ENCODE assay signal across 1 cellular context in genomic region chr7:40811666-40812065, GRCh38.
TF ChIP-seq lines count a peak whose summit lies in the region.

No MANE protein-coding gene starts in this region.

TF ChIP-seq in IMR-90, 13 proteins besides CTCF, POLR2A, EP300 and RAD21 (continued from another document):
- no peak for TF ChIP-seq USF2 (IDR thresholded peaks at IDR 0.05; ENCODE audit: low read depth, low read length)
- TF ChIP-seq CEBPB (IDR thresholded peaks at IDR 0.05; ENCODE audit: low read depth, low read length) = no peak
- TF ChIP-seq MAFK (IDR thresholded peaks at IDR 0.05; ENCODE audit: low read depth, low read length) = no peak
- TF ChIP-seq CHD1 (IDR thresholded peaks at IDR 0.05; ENCODE audit: low read depth, low read length) = no peak
- TF ChIP-seq SMC3 (IDR thresholded peaks at IDR 0.05; ENCODE audit: low read depth, low read length) = no peak
- TF ChIP-seq, protein P1, sequence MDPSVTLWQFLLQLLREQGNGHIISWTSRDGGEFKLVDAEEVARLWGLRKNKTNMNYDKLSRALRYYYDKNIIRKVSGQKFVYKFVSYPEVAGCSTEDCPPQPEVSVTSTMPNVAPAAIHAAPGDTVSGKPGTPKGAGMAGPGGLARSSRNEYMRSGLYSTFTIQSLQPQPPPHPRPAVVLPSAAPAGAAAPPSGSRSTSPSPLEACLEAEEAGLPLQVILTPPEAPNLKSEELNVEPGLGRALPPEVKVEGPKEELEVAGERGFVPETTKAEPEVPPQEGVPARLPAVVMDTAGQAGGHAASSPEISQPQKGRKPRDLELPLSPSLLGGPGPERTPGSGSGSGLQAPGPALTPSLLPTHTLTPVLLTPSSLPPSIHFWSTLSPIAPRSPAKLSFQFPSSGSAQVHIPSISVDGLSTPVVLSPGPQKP (IDR thresholded peaks at IDR 0.05; ENCODE audit: borderline replicate concordance, low read depth, low read length) = no peak
- TF ChIP-seq NFE2L2 (IDR thresholded peaks at IDR 0.05; ENCODE audit: low read depth, low read length) = no peak
- no peak for TF ChIP-seq RFX5 (IDR thresholded peaks at IDR 0.05; ENCODE audit: low read depth, low read length)
TF ChIP-seq in IMR-90: peak in this region for 0.
